In the genomic region with DNA sequence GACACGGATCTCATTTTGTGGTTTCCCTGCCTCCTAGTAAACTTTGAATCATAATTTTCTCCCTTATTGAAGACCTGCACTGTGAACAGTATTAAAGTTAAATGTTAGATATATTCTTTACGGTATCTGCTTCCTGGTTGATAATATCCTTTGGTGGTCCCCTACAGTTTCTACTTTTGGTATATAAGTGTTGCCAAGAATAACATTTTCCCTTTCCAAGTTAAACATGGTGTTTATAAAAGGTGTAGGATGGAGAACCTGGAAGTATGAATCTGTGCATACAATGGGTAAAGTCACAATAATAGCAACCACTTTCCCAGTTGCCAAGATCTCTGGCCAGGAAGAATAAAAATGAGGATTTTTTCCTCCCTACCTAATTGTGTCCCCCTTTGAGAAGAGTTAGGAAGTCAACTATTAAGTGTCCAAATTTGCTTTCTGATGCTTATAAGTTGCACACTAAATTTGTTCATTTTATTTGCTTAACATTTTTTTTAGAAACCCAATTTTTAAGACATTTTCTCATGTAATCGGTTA, we compare ENCODE assay signal across 1 cellular context.
TF ChIP-seq lines count a peak whose summit lies in the region.

No MANE protein-coding gene starts in this region.

TF ChIP-seq in K562, 482 proteins besides CTCF, POLR2A, EP300 and RAD21 (continued from another document):
- TF ChIP-seq, protein P1, sequence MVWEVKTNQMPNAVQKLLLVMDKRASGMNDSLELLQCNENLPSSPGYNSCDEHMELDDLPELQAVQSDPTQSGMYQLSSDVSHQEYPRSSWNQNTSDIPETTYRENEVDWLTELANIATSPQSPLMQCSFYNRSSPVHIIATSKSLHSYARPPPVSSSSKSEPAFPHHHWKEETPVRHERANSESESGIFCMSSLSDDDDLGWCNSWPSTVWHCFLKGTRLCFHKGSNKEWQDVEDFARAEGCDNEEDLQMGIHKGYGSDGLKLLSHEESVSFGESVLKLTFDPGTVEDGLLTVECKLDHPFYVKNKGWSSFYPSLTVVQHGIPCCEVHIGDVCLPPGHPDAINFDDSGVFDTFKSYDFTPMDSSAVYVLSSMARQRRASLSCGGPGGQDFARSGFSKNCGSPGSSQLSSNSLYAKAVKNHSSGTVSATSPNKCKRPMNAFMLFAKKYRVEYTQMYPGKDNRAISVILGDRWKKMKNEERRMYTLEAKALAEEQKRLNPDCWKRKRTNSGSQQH (CRISPR knock-in tag; IDR thresholded peaks at IDR 0.05) = no peak
- no peak for TF ChIP-seq SLC30A9 (CRISPR knock-in tag; IDR thresholded peaks at IDR 0.05)
- TF ChIP-seq ARNT (IDR thresholded peaks at IDR 0.05) = no peak
- TF ChIP-seq, protein P2, sequence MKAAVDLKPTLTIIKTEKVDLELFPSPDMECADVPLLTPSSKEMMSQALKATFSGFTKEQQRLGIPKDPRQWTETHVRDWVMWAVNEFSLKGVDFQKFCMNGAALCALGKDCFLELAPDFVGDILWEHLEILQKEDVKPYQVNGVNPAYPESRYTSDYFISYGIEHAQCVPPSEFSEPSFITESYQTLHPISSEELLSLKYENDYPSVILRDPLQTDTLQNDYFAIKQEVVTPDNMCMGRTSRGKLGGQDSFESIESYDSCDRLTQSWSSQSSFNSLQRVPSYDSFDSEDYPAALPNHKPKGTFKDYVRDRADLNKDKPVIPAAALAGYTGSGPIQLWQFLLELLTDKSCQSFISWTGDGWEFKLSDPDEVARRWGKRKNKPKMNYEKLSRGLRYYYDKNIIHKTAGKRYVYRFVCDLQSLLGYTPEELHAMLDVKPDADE (conservative IDR thresholded peaks at IDR 0.05; ENCODE audit: control insufficient read depth, low read depth, low read length) = no peak
- TF ChIP-seq CREB1 (IDR thresholded peaks at IDR 0.05) = no peak
- TF ChIP-seq CREB1 (CRISPR knock-in tag; IDR thresholded peaks at IDR 0.05) = no peak
- no peak for TF ChIP-seq ATF2 (CRISPR knock-in tag; IDR thresholded peaks at IDR 0.05)
- TF ChIP-seq GABPB2 (CRISPR knock-in tag; conservative IDR thresholded peaks at IDR 0.05) = no peak
- TF ChIP-seq NFE2 (IDR thresholded peaks at IDR 0.05; ENCODE audit: low read depth) = no peak
- TF ChIP-seq ZNF253 (CRISPR knock-in tag; conservative IDR thresholded peaks at IDR 0.05) = no peak
